ENCODE assay signal across 18 cellular contexts in genomic region chr2:236862526-236862925, GRCh38.
DNase-seq lines count a peak whose midpoint lies in the region; ATAC-seq and TF ChIP-seq lines count a peak whose summit lies in the region.
"Had no signal": no experiment of that assay in that cellular context is flagged by ENCODE, and none has a peak within 500 bp of the region (broad histone marks: within the 10 kb centered on the region; RNA-seq: fewer than 3 reads in every experiment).

No MANE protein-coding gene starts in this region.

- H2AFZ ChIP-seq in mesenchymal stem cell (ENCODE audit: low read depth, low read length), result no peak overlapping the region

- no peak overlapping the region for H3K27ac ChIP-seq in mesenchymal stem cell (ENCODE audit: low read length, poor library complexity, severe bottlenecking)
- H3K27ac ChIP-seq: right lobe of liver, upper lobe of right lung had no signal

- H3K9me3 ChIP-seq in adipocyte (ENCODE audit: control insufficient read depth, low read length), result no peaks in the 10 kb centered on the region
- H3K9me3 ChIP-seq in mesenchymal stem cell (ENCODE audit: control insufficient read depth, low read length), result peaks cover 3% of the 10 kb centered on the region
- H3K9me3 ChIP-seq: HAP-1, right lobe of liver, upper lobe of right lung had no signal

- H3K18ac ChIP-seq in mesenchymal stem cell (ENCODE audit: low read depth in 1 of 2, low read length in 2 of 2), result no peak overlapping the region

- peak; percentile 20 for ATAC-seq in stimulated activated effector memory CD8-positive, alpha-beta T cell treated with anti-CD3 and anti-CD28 coated beads, Interleukin-12 subunit alpha, Interleukin-12 subunit beta, amount 100 ng/mL, for 72 hours
- no peak for ATAC-seq in HG03196 (IDR thresholded peaks at IDR 0.05; ENCODE audit: unreplicated experiment)
- ATAC-seq: HepG2, upper lobe of right lung had no signal

- H4K91ac ChIP-seq in mesenchymal stem cell (ENCODE audit: low read length), result no peak overlapping the region

- no peak overlapping the region for H3K23ac ChIP-seq in mesenchymal stem cell (ENCODE audit: low read length in 2 of 2)

- no peak overlapping the region for H3K4me2 ChIP-seq in mesenchymal stem cell (ENCODE audit: low read length, poor library complexity, severe bottlenecking)

- H3K9ac ChIP-seq in adipocyte (ENCODE audit: low read length) (peak overlapping the region; percentile 25), mesenchymal stem cell (ENCODE audit: low read length) (peak overlapping the region; percentile 34)

- TF ChIP-seq CTCF in HFFc6 (IDR thresholded peaks at IDR 0.05), result no peak

- WGBS in mesenchymal stem cell, result 91% methylated on average over 2 of the region's 2 CpGs

- H2AK5ac ChIP-seq in mesenchymal stem cell (ENCODE audit: low read length, severe bottlenecking), result peak overlapping the region; percentile 21

- H2BK12ac ChIP-seq in mesenchymal stem cell (ENCODE audit: low read length in 2 of 2), result no peak overlapping the region

- H3K4me3 Mint-ChIP-seq in HFFc6, result peak overlapping the region; percentile 64
- no peak overlapping the region for H3K4me3 Mint-ChIP-seq in stimulated activated effector memory CD8-positive, alpha-beta T cell treated with anti-CD3 and anti-CD28 coated beads, Interleukin-12 subunit alpha, Interleukin-12 subunit beta, amount 100 ng/mL, for 72 hours
- H3K4me3 Mint-ChIP-seq: dendritic cell treated with granulocyte-macrophage colony-stimulating factor and Interleukin-4, amounts not matched to agents 40 ng/mL and 50 ng/mL, for 4 days; immature natural killer cell had no signal

- no peak overlapping the region for H3K4me3 ChIP-seq in adipocyte (ENCODE audit: low read length)
- no peak overlapping the region for H3K4me3 ChIP-seq in mesenchymal stem cell (ENCODE audit: insufficient read depth in 1 of 2, low read depth in 1 of 2, low read length in 2 of 2)
- H3K4me3 ChIP-seq: HAP-1, right lobe of liver, upper lobe of right lung had no signal

- H3K27ac Mint-ChIP-seq in HFFc6, result peak overlapping the region; percentile 92
- no peak overlapping the region for H3K27ac Mint-ChIP-seq in stimulated activated effector memory CD8-positive, alpha-beta T cell treated with anti-CD3 and anti-CD28 coated beads, Interleukin-12 subunit alpha, Interleukin-12 subunit beta, amount 100 ng/mL, for 72 hours
- H3K27ac Mint-ChIP-seq: activated T-helper 2 cell treated with anti-CD3 and anti-CD28 coated beads, Interferon-gamma antibody, Interleukin-2, Interleukin-4, amounts not matched to agents 10 μg/mL and 5 μg/mL and 100 μg/mL, durations not matched to agents 14 hours and 24 hours and 36 hours; dendritic cell treated with granulocyte-macrophage colony-stimulating factor and Interleukin-4, amounts not matched to agents 40 ng/mL and 50 ng/mL, for 4 days; immature natural killer cell had no signal

- no peak overlapping the region for H2BK15ac ChIP-seq in mesenchymal stem cell (ENCODE audit: low read depth, poor library complexity, severe bottlenecking)

- no peaks in the 10 kb centered on the region for H3K36me3 ChIP-seq in adipocyte (ENCODE audit: control insufficient read depth, insufficient read depth, low read length, severe bottlenecking)
- H3K36me3 ChIP-seq in mesenchymal stem cell (ENCODE audit: control insufficient read depth in 1 of 2, insufficient read depth in 2 of 2, low read depth in 1 of 2, low read length in 2 of 2), result no peaks in the 10 kb centered on the region
- H3K36me3 ChIP-seq: HAP-1, right lobe of liver, upper lobe of right lung had no signal

- peaks cover 24% of the 10 kb centered on the region for H3K36me3 Mint-ChIP-seq in HFFc6 (ENCODE audit: low read depth)
- no peaks in the 10 kb centered on the region for H3K36me3 Mint-ChIP-seq in stimulated activated effector memory CD8-positive, alpha-beta T cell treated with anti-CD3 and anti-CD28 coated beads, Interleukin-12 subunit alpha, Interleukin-12 subunit beta, amount 100 ng/mL, for 72 hours
- H3K36me3 Mint-ChIP-seq: immature natural killer cell had no signal

- in situ Hi-C loops in ACHN (cut with HindIII; ENCODE audit: low pct_ligation_motif_present, low pct_unique_long_range_greater_than_20kb, low sequenced_read_pairs), result no loop called here

- H3K4ac ChIP-seq in mesenchymal stem cell (ENCODE audit: low read depth in 1 of 2, low read length in 2 of 2), result no peak overlapping the region

- no peaks in the 10 kb centered on the region for H3K79me1 ChIP-seq in mesenchymal stem cell (replicated peaks; ENCODE audit: low read length, poor library complexity, severe bottlenecking)

- H3K27me3 Mint-ChIP-seq in HFFc6 (ENCODE audit: insufficient read depth), result no peaks in the 10 kb centered on the region

- H3K14ac ChIP-seq in mesenchymal stem cell (ENCODE audit: low read length in 2 of 2), result no peak overlapping the region

- no peak overlapping the region for H4K8ac ChIP-seq in mesenchymal stem cell (ENCODE audit: low read length)

- H3K4me1 ChIP-seq in adipocyte (ENCODE audit: control insufficient read depth, insufficient read depth, low read length) (peaks cover 18% of the 10 kb centered on the region), mesenchymal stem cell (ENCODE audit: control insufficient read depth, insufficient read depth, low read depth, low read length) (peaks cover 6% of the 10 kb centered on the region)
- H3K4me1 ChIP-seq: foreskin keratinocyte, right lobe of liver, upper lobe of right lung had no signal

- H3K4me1 Mint-ChIP-seq in HFFc6 (ENCODE audit: low read depth), result peaks cover 28% of the 10 kb centered on the region
- H3K4me1 Mint-ChIP-seq in stimulated activated effector memory CD8-positive, alpha-beta T cell treated with anti-CD3 and anti-CD28 coated beads, Interleukin-12 subunit alpha, Interleukin-12 subunit beta, amount 100 ng/mL, for 72 hours, result no peaks in the 10 kb centered on the region
- H3K4me1 Mint-ChIP-seq: immature natural killer cell had no signal

- DNase-seq in HFFc6, result no peak
- no peak for DNase-seq in adipocyte (ENCODE audit: low read depth)
- DNase-seq in mesenchymal stem cell, result no peak
- no peak for DNase-seq in stimulated activated effector memory CD8-positive, alpha-beta T cell treated with anti-CD3 and anti-CD28 coated beads, Interleukin-12 subunit alpha, Interleukin-12 subunit beta, amount 100 ng/mL, for 72 hours (ENCODE audit: low spot score in 2 of 2)
- no peak for DNase-seq in activated CD4-positive, alpha-beta T cell treated with anti-CD3 and anti-CD28 coated beads, Interleukin-2, amount 50 U/mL, for 4 hours
- DNase-seq in activated naive CD4-positive, alpha-beta T cell treated with anti-CD3 and anti-CD28 coated beads, Interleukin-2, amount 50 U/mL, for 16 hours, result no peak
- DNase-seq in ACHN, result no peak
- DNase-seq: immature natural killer cell, NCI-H1417, occipital lobe, upper lobe of right lung had no signal

- no peaks in the 10 kb centered on the region for H3K27me3 ChIP-seq in adipocyte (replicated peaks; ENCODE audit: control insufficient read depth, insufficient read depth, low read length)
- peaks cover 0 to 7% of the 10 kb centered on the region in 2 experiments for H3K27me3 ChIP-seq in mesenchymal stem cell (ENCODE audit: control insufficient read depth in 1 of 2, insufficient read depth in 1 of 2, low read length in 2 of 2)
- H3K27me3 ChIP-seq: foreskin keratinocyte, right lobe of liver, upper lobe of right lung had no signal

- peaks cover 13% of the 10 kb centered on the region; the same call in 1 of the 2 replicates for H3K9me3 Mint-ChIP-seq in HFFc6
- H3K9me3 Mint-ChIP-seq in stimulated activated effector memory CD8-positive, alpha-beta T cell treated with anti-CD3 and anti-CD28 coated beads, Interleukin-12 subunit alpha, Interleukin-12 subunit beta, amount 100 ng/mL, for 72 hours, result no peaks in the 10 kb centered on the region
- H3K9me3 Mint-ChIP-seq: activated T-helper 2 cell treated with anti-CD3 and anti-CD28 coated beads, Interferon-gamma antibody, Interleukin-2, Interleukin-4, amounts not matched to agents 10 μg/mL and 5 μg/mL and 100 μg/mL, durations not matched to agents 14 hours and 24 hours and 36 hours had no signal

- H2BK120ac ChIP-seq in mesenchymal stem cell (ENCODE audit: low read depth, low read length), result no peak overlapping the region

- no peak overlapping the region for H2BK5ac ChIP-seq in mesenchymal stem cell (ENCODE audit: low read depth, low read length, poor library complexity, severe bottlenecking)
